ENCODE assay signal across 1 cellular context in the genomic region with DNA sequence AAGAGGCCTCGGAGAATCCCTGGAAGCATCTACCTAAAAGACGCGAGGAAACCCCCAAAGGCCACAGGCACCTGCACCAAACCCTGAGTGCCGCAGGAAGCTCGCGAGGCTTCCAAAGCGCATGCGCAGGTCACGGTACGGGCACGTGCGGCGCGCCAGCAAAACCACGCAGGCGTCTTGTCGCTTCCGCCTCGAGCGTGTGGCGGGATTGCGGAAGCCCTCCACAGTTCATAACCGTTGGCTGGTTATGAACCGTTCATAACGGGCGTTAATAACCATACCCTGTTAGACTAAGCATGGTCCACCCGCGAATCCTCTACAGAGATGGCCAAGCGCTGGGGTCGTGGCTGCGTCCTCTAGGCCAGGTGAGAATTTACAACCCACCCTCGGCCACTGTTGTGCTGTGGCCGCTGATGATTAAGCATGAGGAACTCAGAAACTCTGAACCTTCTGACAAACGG.
A peak's percentile ranks its signal among the peaks of the same experiment; 100 is the strongest.
TF ChIP-seq lines count a peak whose summit lies in the region.

No MANE protein-coding gene starts in this region.

TF ChIP-seq in HepG2, 621 proteins besides CTCF, POLR2A, EP300 and RAD21 (continued from another document):
- TF ChIP-seq, protein P1, sequence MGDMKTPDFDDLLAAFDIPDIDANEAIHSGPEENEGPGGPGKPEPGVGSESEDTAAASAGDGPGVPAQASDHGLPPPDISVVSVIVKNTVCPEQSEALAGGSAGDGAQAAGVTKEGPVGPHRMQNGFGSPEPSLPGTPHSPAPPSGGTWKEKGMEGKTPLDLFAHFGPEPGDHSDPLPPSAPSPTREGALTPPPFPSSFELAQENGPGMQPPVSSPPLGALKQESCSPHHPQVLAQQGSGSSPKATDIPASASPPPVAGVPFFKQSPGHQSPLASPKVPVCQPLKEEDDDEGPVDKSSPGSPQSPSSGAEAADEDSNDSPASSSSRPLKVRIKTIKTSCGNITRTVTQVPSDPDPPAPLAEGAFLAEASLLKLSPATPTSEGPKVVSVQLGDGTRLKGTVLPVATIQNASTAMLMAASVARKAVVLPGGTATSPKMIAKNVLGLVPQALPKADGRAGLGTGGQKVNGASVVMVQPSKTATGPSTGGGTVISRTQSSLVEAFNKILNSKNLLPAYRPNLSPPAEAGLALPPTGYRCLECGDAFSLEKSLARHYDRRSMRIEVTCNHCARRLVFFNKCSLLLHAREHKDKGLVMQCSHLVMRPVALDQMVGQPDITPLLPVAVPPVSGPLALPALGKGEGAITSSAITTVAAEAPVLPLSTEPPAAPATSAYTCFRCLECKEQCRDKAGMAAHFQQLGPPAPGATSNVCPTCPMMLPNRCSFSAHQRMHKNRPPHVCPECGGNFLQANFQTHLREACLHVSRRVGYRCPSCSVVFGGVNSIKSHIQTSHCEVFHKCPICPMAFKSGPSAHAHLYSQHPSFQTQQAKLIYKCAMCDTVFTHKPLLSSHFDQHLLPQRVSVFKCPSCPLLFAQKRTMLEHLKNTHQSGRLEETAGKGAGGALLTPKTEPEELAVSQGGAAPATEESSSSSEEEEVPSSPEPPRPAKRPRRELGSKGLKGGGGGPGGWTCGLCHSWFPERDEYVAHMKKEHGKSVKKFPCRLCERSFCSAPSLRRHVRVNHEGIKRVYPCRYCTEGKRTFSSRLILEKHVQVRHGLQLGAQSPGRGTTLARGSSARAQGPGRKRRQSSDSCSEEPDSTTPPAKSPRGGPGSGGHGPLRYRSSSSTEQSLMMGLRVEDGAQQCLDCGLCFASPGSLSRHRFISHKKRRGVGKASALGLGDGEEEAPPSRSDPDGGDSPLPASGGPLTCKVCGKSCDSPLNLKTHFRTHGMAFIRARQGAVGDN (CRISPR knock-in tag; IDR thresholded peaks at IDR 0.05) = peak; percentile 11; the same call in 1 of the 2 replicates
